ENCODE assay signal across 15 cellular contexts in the genomic region with DNA sequence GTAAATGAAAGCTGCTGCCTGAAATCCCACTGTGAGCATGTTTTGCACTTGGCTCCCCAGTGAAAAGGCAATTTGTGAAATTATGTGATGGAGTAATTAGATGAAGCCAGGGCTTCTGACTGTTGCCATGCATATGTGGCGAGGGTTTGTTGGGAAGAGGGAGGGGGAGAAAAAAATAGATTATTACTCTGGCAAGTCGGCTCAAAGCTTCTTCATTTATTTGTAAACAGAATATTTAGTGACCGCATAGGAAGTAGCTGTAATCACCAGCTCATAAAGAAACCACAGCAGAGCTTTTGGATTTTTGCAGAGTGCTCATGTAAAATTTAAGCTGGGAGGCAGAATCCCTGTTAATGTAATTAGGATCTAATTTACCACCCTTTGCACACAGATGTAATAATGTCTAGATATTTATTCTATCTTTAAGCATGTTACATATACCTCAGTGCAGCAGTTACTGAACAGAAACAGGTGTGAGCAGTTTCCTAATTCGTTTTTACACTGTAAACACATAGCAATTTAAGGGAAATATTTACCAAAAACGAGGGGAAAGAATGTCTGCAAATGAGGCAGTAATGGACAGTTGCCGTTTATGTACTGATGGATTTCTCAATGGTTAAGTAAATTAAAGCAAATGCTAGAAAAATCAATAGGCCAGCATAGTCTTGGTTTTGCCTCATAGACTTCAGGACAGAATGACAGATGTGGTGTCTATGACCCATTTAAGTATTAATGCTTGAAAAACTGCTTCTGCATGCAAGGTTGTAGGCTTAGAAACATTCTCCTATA.
DNase-seq lines count a peak whose midpoint lies in the region; ATAC-seq and TF ChIP-seq lines count a peak whose summit lies in the region.
"Had no signal": no experiment of that assay in that cellular context is flagged by ENCODE, and none has a peak within 500 bp of the region (broad histone marks: within the 10 kb centered on the region; RNA-seq: fewer than 3 reads in every experiment).

No MANE protein-coding gene starts in this region.

- no peaks in the 10 kb centered on the region for H4K20me1 ChIP-seq in neural progenitor cell (ENCODE audit: low read depth)

- no peak overlapping the region for H3K9ac ChIP-seq in neural progenitor cell

- H2AFZ ChIP-seq in neural progenitor cell (replicated peaks), result no peak overlapping the region

- no peak overlapping the region for H3K4me2 ChIP-seq in neural progenitor cell

- peaks cover 29% of the 10 kb centered on the region for H3K36me3 Mint-ChIP-seq in progenitor cell of endocrine pancreas (ENCODE audit: insufficient read depth)
- H3K36me3 Mint-ChIP-seq in neural progenitor cell, result no peaks in the 10 kb centered on the region
- H3K36me3 Mint-ChIP-seq: CD4-positive, CD25-positive, alpha-beta regulatory T cell had no signal

- H3K27me3 ChIP-seq in neural progenitor cell, result no peaks in the 10 kb centered on the region

- H3K27ac Mint-ChIP-seq in progenitor cell of endocrine pancreas, result peak overlapping the region; percentile 5
- H3K27ac Mint-ChIP-seq in neural progenitor cell, result no peak overlapping the region
- H3K27ac Mint-ChIP-seq: CD4-positive, CD25-positive, alpha-beta regulatory T cell; H9 had no signal

- intact Hi-C loops in left ventricle myocardium superior (cut with micrococcal nuclease), result no loop called here

- ATAC-seq in left lobe of liver (peak; percentile 85), left ventricle myocardium superior (no peak)
- ATAC-seq: Panc1, SK-N-SH treated with all-trans-retinoic acid at 6 μM for 48 hours had no signal

- H3K27ac ChIP-seq in neural progenitor cell, result no peak overlapping the region

- DNase-seq in NCI-H1417 treated with DMSO at 0.1 percent for 48 hours (lab: John Stamatoyannopoulos, UW) (peak; percentile 65), NCI-H748 treated with DMSO at 0.1 percent for 48 hours (lab: John Stamatoyannopoulos, UW) (peak; percentile 54), left lobe of liver (ENCODE audit: low spot score) (no peak), progenitor cell of endocrine pancreas (ENCODE audit: low spot score, unreplicated experiment) (no peak), neural progenitor cell (ENCODE audit: low spot score) (no peak), left ventricle myocardium superior (no peak), D341Med (ENCODE audit: low spot score) (no peak)
- DNase-seq: ACHN; CD4-positive, CD25-positive, alpha-beta regulatory T cell; H9; NCI-H1694 treated with DMSO at 0.1 percent for 48 hours; NCI-H2171 treated with DMSO at 0.1 percent for 48 hours; Right ventricle myocardium superior had no signal

- H3K9me3 Mint-ChIP-seq in progenitor cell of endocrine pancreas (ENCODE audit: low read depth) (no peaks in the 10 kb centered on the region), neural progenitor cell (no peaks in the 10 kb centered on the region)
- H3K9me3 Mint-ChIP-seq: H9 had no signal

- H3F3A ChIP-seq in neural progenitor cell (ENCODE audit: low read depth), result peaks cover 4% of the 10 kb centered on the region

- peak overlapping the region; percentile 22 for H3K4me3 Mint-ChIP-seq in progenitor cell of endocrine pancreas (ENCODE audit: low read depth)
- H3K4me3 Mint-ChIP-seq in neural progenitor cell, result no peak overlapping the region
- H3K4me3 Mint-ChIP-seq: CD4-positive, CD25-positive, alpha-beta regulatory T cell; H9 had no signal

- TF ChIP-seq CTCF in progenitor cell of endocrine pancreas (IDR thresholded peaks at IDR 0.05; ENCODE audit: unreplicated experiment) (no peak), neural progenitor cell (IDR thresholded peaks at IDR 0.05) (no peak)

- H3K4me3 ChIP-seq in neural progenitor cell, result no peak overlapping the region

- peaks cover 33% of the 10 kb centered on the region for H3K4me1 ChIP-seq in neural progenitor cell

- peaks cover 53% of the 10 kb centered on the region for H3K4me1 Mint-ChIP-seq in progenitor cell of endocrine pancreas (ENCODE audit: low read depth)
- peaks cover 49% of the 10 kb centered on the region for H3K4me1 Mint-ChIP-seq in neural progenitor cell
- H3K4me1 Mint-ChIP-seq: CD4-positive, CD25-positive, alpha-beta regulatory T cell had no signal

- H3K79me2 ChIP-seq in neural progenitor cell (ENCODE audit: low read depth), result no peaks in the 10 kb centered on the region

- H3K27me3 Mint-ChIP-seq in progenitor cell of endocrine pancreas, result no peaks in the 10 kb centered on the region
- peaks cover 5% of the 10 kb centered on the region for H3K27me3 Mint-ChIP-seq in neural progenitor cell (ENCODE audit: insufficient read depth, low read depth)
- H3K27me3 Mint-ChIP-seq: CD4-positive, CD25-positive, alpha-beta regulatory T cell had no signal

- H3K9me3 ChIP-seq in neural progenitor cell (ENCODE audit: low read depth), result no peaks in the 10 kb centered on the region

- H3K36me3 ChIP-seq in neural progenitor cell, result no peaks in the 10 kb centered on the region

Comparison
In these comparisons a context has a peak if more than half of its experiments do, and no peak if none do; other contexts are left out.
1. DNase-seq: peak in NCI-H1417 treated with DMSO at 0.1 percent for 48 hours (single experiment) and NCI-H748 treated with DMSO at 0.1 percent for 48 hours (single experiment); none in left lobe of liver (single experiment), progenitor cell of endocrine pancreas (single experiment), neural progenitor cell (single experiment), left ventricle myocardium superior (single experiment) and D341Med (single experiment).